Comparison of ENCODE assay signal across 32 cellular contexts in genomic region chr3:178748874-178749273, GRCh38.
"Had no signal": no experiment of that assay in that cellular context is flagged by ENCODE, and none has a peak within 500 bp of the region (broad histone marks: within the 10 kb centered on the region; RNA-seq: fewer than 3 reads in every experiment).

No MANE protein-coding gene starts in this region.

- H3K4me1 Mint-ChIP-seq: activated B cell treated with CpG ODN at 0.5 μM for 24 hours; activated CD4-positive, alpha-beta T cell treated with anti-CD3 and anti-CD28 coated beads, Interleukin-2, amount 10 ng/mL, durations not matched to agents 7 days and 5 days; activated naive CD4-positive, alpha-beta T cell treated with anti-CD3 and anti-CD28 coated beads, Interleukin-2, amount 10 ng/mL, durations not matched to agents 7 days and 5 days; activated naive CD4-positive, alpha-beta T cell treated with anti-CD3 and anti-CD28 coated beads, Interleukin-2, amount 50 U/mL, for 24 hours; activated naive CD8-positive, alpha-beta T cell treated with anti-CD3 and anti-CD28 coated beads, Interleukin-2, amount 10 ng/mL, durations not matched to agents 7 days and 5 days; activated naive CD8-positive, alpha-beta T cell treated with anti-CD3 and anti-CD28 coated beads, Interleukin-2, amount 50 U/mL, for 24 hours; activated T-helper 17 cell treated with anti-CD3 and anti-CD28 coated beads, Interleukin-2, amount 50 U/mL, for 72 hours had no signal

- H3K27me3 ChIP-seq: body of pancreas, brain microvascular endothelial cell, breast epithelium had no signal

- H3K27ac ChIP-seq: body of pancreas, brain microvascular endothelial cell, breast epithelium, VCaP had no signal

- H3K9me3 Mint-ChIP-seq: activated CD4-positive, alpha-beta T cell treated with anti-CD3 and anti-CD28 coated beads, Interleukin-2, amount 10 ng/mL, durations not matched to agents 7 days and 5 days; activated naive CD4-positive, alpha-beta T cell treated with anti-CD3 and anti-CD28 coated beads, Interleukin-2, amount 10 ng/mL, durations not matched to agents 7 days and 5 days; activated naive CD4-positive, alpha-beta T cell treated with anti-CD3 and anti-CD28 coated beads, Interleukin-2, amount 50 U/mL, for 24 hours; activated T-helper 17 cell treated with anti-CD3 and anti-CD28 coated beads, Interleukin-2, amount 50 U/mL, for 72 hours; T-helper 1 cell treated with Interleukin-12 subunit alpha and Interleukin-12 subunit beta and Interleukin-4 antibody, amounts not matched to agents 30 μg/mL and 1 μg/mL, for 36 hours; T-helper 2 cell treated with Interferon-gamma antibody and Interleukin-4, amounts not matched to agents 5 μg/mL and 100 μg/mL, for 36 hours had no signal

- H3K4me1 ChIP-seq: body of pancreas, breast epithelium had no signal

- H3K27me3 Mint-ChIP-seq: activated B cell treated with CpG ODN at 0.5 μM for 24 hours; activated CD4-positive, alpha-beta memory T cell treated with anti-CD3 and anti-CD28 coated beads for 36 hours; activated CD4-positive, alpha-beta T cell treated with anti-CD3 and anti-CD28 coated beads, Interleukin-2, amount 10 ng/mL, durations not matched to agents 7 days and 5 days; activated naive CD4-positive, alpha-beta T cell treated with anti-CD3 and anti-CD28 coated beads, Interleukin-2, amount 10 ng/mL, durations not matched to agents 7 days and 5 days; activated naive CD4-positive, alpha-beta T cell treated with anti-CD3 and anti-CD28 coated beads, Interleukin-2, amount 50 U/mL, for 24 hours; activated naive CD8-positive, alpha-beta T cell treated with anti-CD3 and anti-CD28 coated beads, Interleukin-2, amount 10 ng/mL, durations not matched to agents 7 days and 5 days; activated naive CD8-positive, alpha-beta T cell treated with anti-CD3 and anti-CD28 coated beads, Interleukin-2, amount 50 U/mL, for 24 hours; activated T-helper 17 cell treated with anti-CD3 and anti-CD28 coated beads, Interleukin-2, amount 50 U/mL, for 72 hours had no signal

- H3K4me3 Mint-ChIP-seq: activated B cell treated with CpG ODN at 0.5 μM for 24 hours; activated CD4-positive, alpha-beta memory T cell treated with anti-CD3 and anti-CD28 coated beads for 36 hours; activated CD4-positive, alpha-beta T cell treated with anti-CD3 and anti-CD28 coated beads, Interleukin-2, amount 10 ng/mL, durations not matched to agents 7 days and 5 days; activated CD8-positive, alpha-beta T cell treated with anti-CD3 and anti-CD28 coated beads for 36 hours; activated naive CD4-positive, alpha-beta T cell treated with anti-CD3 and anti-CD28 coated beads, Interleukin-2, amount 10 ng/mL, durations not matched to agents 7 days and 5 days; activated naive CD4-positive, alpha-beta T cell treated with anti-CD3 and anti-CD28 coated beads, Interleukin-2, amount 50 U/mL, for 24 hours; activated naive CD8-positive, alpha-beta T cell; activated naive CD8-positive, alpha-beta T cell treated with anti-CD3 and anti-CD28 coated beads, Interleukin-2, amount 10 ng/mL, durations not matched to agents 7 days and 5 days; activated naive CD8-positive, alpha-beta T cell treated with anti-CD3 and anti-CD28 coated beads, Interleukin-2, amount 50 U/mL, for 24 hours; activated T-cell treated with anti-CD3 and anti-CD28 coated beads, Interleukin-2, amount 50 U/mL, for 4 hours; activated T-cell treated with anti-CD3 and anti-CD28 coated beads, Interleukin-2, amount 50 U/mL, for 72 hours; activated T-helper 1 cell treated with anti-CD3 and anti-CD28 coated beads, Interleukin-12 subunit alpha, Interleukin-12 subunit beta, Interleukin-2, Interleukin-4 antibody, amounts not matched to agents 30 ng/mL and 10 ng/mL and 1 ng/mL, durations not matched to agents 14 hours and 24 hours and 36 hours; activated T-helper 17 cell treated with anti-CD3 and anti-CD28 coated beads, Interleukin-2, amount 50 U/mL, for 72 hours; T-helper 1 cell treated with Interleukin-12 subunit alpha and Interleukin-12 subunit beta and Interleukin-4 antibody, amounts not matched to agents 30 μg/mL and 1 μg/mL, for 36 hours; T-helper 2 cell treated with Interferon-gamma antibody and Interleukin-4, amounts not matched to agents 5 μg/mL and 100 μg/mL, for 36 hours had no signal

- DNase-seq: activated B cell treated with CpG ODN at 0.5 μM for 24 hours; activated CD4-positive, alpha-beta memory T cell treated with anti-CD3 and anti-CD28 coated beads for 36 hours; activated CD4-positive, alpha-beta T cell treated with anti-CD3 and anti-CD28 coated beads for 4 hours; activated CD4-positive, alpha-beta T cell treated with anti-CD3 and anti-CD28 coated beads, Interleukin-2, amount 10 ng/mL, durations not matched to agents 7 days and 5 days; activated CD4-positive, CD25-positive, alpha-beta regulatory T cell treated with anti-CD3 and anti-CD28 coated beads, Interleukin-2, amount 50 U/mL, for 72 hours; activated CD8-positive, alpha-beta memory T cell treated with anti-CD3 and anti-CD28 coated beads, Interleukin-2, amount 50 U/mL, for 4 hours; activated CD8-positive, alpha-beta T cell treated with anti-CD3 and anti-CD28 coated beads for 36 hours; activated gamma-delta T cell; activated naive CD4-positive, alpha-beta T cell treated with anti-CD3 and anti-CD28 coated beads, Interleukin-2, amount 10 ng/mL, durations not matched to agents 7 days and 5 days; activated naive CD4-positive, alpha-beta T cell treated with Interleukin-2 at 50 U/mL for 16 hours; activated naive CD8-positive, alpha-beta T cell treated with anti-CD3 and anti-CD28 coated beads, Interleukin-2, amount 10 ng/mL, durations not matched to agents 7 days and 5 days; activated naive CD8-positive, alpha-beta T cell treated with anti-CD3 and anti-CD28 coated beads, Interleukin-2, amount 50 U/mL, for 24 hours; activated T-cell treated with anti-CD3 and anti-CD28 coated beads for 4 hours; activated T-cell treated with anti-CD3 and anti-CD28 coated beads, Interleukin-2, amount 50 U/mL, for 1 hour; activated T-cell treated with anti-CD3 and anti-CD28 coated beads, Interleukin-2, amount 50 U/mL, for 4 hours; activated T-cell treated with anti-CD3 and anti-CD28 coated beads, Interleukin-2, amount 50 U/mL, for 72 hours; amygdala; aorta; body of pancreas; brain microvascular endothelial cell; central memory CD4-positive, alpha-beta T cell; T-helper 1 cell; T-helper 2 cell; T-helper 9 cell had no signal

- H3K4me3 ChIP-seq: body of pancreas, breast epithelium had no signal

- H3K36me3 Mint-ChIP-seq: activated CD4-positive, alpha-beta memory T cell treated with anti-CD3 and anti-CD28 coated beads for 36 hours; activated naive CD4-positive, alpha-beta T cell treated with anti-CD3 and anti-CD28 coated beads, Interleukin-2, amount 10 ng/mL, durations not matched to agents 7 days and 5 days; activated naive CD4-positive, alpha-beta T cell treated with anti-CD3 and anti-CD28 coated beads, Interleukin-2, amount 50 U/mL, for 24 hours; activated naive CD8-positive, alpha-beta T cell; activated naive CD8-positive, alpha-beta T cell treated with anti-CD3 and anti-CD28 coated beads, Interleukin-2, amount 10 ng/mL, durations not matched to agents 7 days and 5 days had no signal

- H3K36me3 ChIP-seq: brain microvascular endothelial cell, breast epithelium had no signal

- H3K27ac Mint-ChIP-seq: activated B cell treated with CpG ODN at 0.5 μM for 24 hours; activated CD4-positive, alpha-beta memory T cell treated with anti-CD3 and anti-CD28 coated beads for 36 hours; activated CD4-positive, alpha-beta T cell treated with anti-CD3 and anti-CD28 coated beads, Interleukin-2, amount 10 ng/mL, durations not matched to agents 7 days and 5 days; activated CD8-positive, alpha-beta T cell treated with anti-CD3 and anti-CD28 coated beads for 36 hours; activated naive CD4-positive, alpha-beta T cell treated with anti-CD3 and anti-CD28 coated beads, Interleukin-2, amount 10 ng/mL, durations not matched to agents 7 days and 5 days; activated naive CD4-positive, alpha-beta T cell treated with anti-CD3 and anti-CD28 coated beads, Interleukin-2, amount 50 U/mL, for 24 hours; activated naive CD8-positive, alpha-beta T cell; activated naive CD8-positive, alpha-beta T cell treated with anti-CD3 and anti-CD28 coated beads, Interleukin-2, amount 10 ng/mL, durations not matched to agents 7 days and 5 days; activated naive CD8-positive, alpha-beta T cell treated with anti-CD3 and anti-CD28 coated beads, Interleukin-2, amount 50 U/mL, for 24 hours; activated T-cell treated with anti-CD3 and anti-CD28 coated beads, Interleukin-2, amount 50 U/mL, for 72 hours; activated T-helper 1 cell treated with anti-CD3 and anti-CD28 coated beads, Interleukin-12 subunit alpha, Interleukin-12 subunit beta, Interleukin-2, Interleukin-4 antibody, amounts not matched to agents 30 ng/mL and 10 ng/mL and 1 ng/mL, durations not matched to agents 14 hours and 24 hours and 36 hours; activated T-helper 17 cell treated with anti-CD3 and anti-CD28 coated beads, Interleukin-2, amount 50 U/mL, for 72 hours; T-helper 1 cell treated with Interleukin-12 subunit alpha and Interleukin-12 subunit beta and Interleukin-4 antibody, amounts not matched to agents 30 μg/mL and 1 μg/mL, for 36 hours; T-helper 2 cell treated with Interferon-gamma antibody and Interleukin-4, amounts not matched to agents 5 μg/mL and 100 μg/mL, for 36 hours had no signal

- ATAC-seq: activated CD8-positive, alpha-beta T cell treated with anti-CD3 and anti-CD28 coated beads for 36 hours; activated naive CD8-positive, alpha-beta T cell treated with anti-CD3 and anti-CD28 coated beads, Interleukin-2, amount 50 U/mL, for 24 hours; activated T-cell treated with anti-CD3 and anti-CD28 coated beads, Interleukin-2, amount 50 U/mL, for 4 hours; activated T-cell treated with anti-CD3 and anti-CD28 coated beads, Interleukin-2, amount 50 U/mL, for 72 hours; activated T-helper 17 cell treated with anti-CD3 and anti-CD28 coated beads, Interleukin-2, amount 50 U/mL, for 72 hours; body of pancreas had no signal

- H3K9me3 ChIP-seq: body of pancreas, breast epithelium had no signal
